ENCODE assay signal across 13 cellular contexts in the genomic region with DNA sequence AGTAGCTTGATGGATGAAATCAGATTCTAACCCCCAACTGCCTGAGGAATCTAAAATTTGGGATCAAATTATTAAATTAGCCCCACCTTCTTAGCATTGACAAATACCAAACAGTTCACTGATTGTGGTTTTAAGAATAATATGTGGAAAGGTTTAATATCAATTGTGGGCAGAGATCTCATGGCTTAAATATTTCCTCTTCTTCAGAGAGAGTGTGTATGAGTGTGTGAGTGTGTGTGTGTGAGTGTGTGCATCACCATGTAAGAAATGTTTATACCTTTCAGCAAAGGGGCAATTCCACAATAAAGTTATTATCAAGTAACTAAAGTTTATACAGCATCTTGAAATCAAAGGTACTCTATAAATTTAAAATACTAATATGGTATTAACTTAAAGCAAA. TPM values are rescaled to one million over a fixed set of nuclear protein-coding genes. Genes with fewer than 3 reads are reported as not detected.
A peak's percentile ranks its signal among the peaks of the same experiment; 100 is the strongest.
DNase-seq lines count a peak whose midpoint lies in the region; ATAC-seq, FAIRE-seq and TF ChIP-seq lines count a peak whose summit lies in the region.
"Had no signal": no experiment of that assay in that cellular context is flagged by ENCODE, and none has a peak within 500 bp of the region (broad histone marks: within the 10 kb centered on the region; RNA-seq: fewer than 3 reads in every experiment).

No MANE protein-coding gene starts in this region.

- no peaks in the 10 kb centered on the region for H3K36me3 ChIP-seq in naive thymus-derived CD4-positive, alpha-beta T cell (ENCODE audit: control insufficient read depth in 2 of 3, insufficient read depth in 3 of 3, low read length in 3 of 3)
- H3K36me3 ChIP-seq in WERI-Rb-1 = no peaks in the 10 kb centered on the region
- H3K36me3 ChIP-seq in esophagus squamous epithelium = no peaks in the 10 kb centered on the region
- H3K36me3 ChIP-seq: heart right ventricle, stomach had no signal

- no peaks in the 10 kb centered on the region for H3K9me3 ChIP-seq in naive thymus-derived CD4-positive, alpha-beta T cell (ENCODE audit: control insufficient read depth in 2 of 3, low read length in 3 of 3)
- H3K9me3 ChIP-seq in WERI-Rb-1 (ENCODE audit: severe bottlenecking) (peaks cover 4% of the 10 kb centered on the region), esophagus squamous epithelium (no peaks in the 10 kb centered on the region)

- CTCF ChIA-PET in naive thymus-derived CD4-positive, alpha-beta T cell (lab: Charles Lee) = no interaction called here

- ATAC-seq in effector memory CD8-positive, alpha-beta T cell (replicated peaks) = no peak
- ATAC-seq in naive thymus-derived CD4-positive, alpha-beta T cell = no peak
- ATAC-seq: heart right ventricle, mucosa of descending colon had no signal

- H3K27ac Mint-ChIP-seq in effector memory CD8-positive, alpha-beta T cell = peak overlapping the region in 1 of 2 donors; percentile 42
- H3K27ac Mint-ChIP-seq in naive thymus-derived CD4-positive, alpha-beta T cell = peak overlapping the region in 7 of 9 donors; percentile 2 to 96 (median 42)

- in situ Hi-C loops in KBM-7 (cut with MboI; ENCODE audit: low pct_unique_long_range_greater_than_20kb, low sequenced_read_pairs) = no loop called here

- POLR2A ChIA-PET in naive thymus-derived CD4-positive, alpha-beta T cell (lab: Charles Lee) = no interaction called here

- no peak overlapping the region for H3K4me3 ChIP-seq in naive thymus-derived CD4-positive, alpha-beta T cell (ENCODE audit: low read length)
- H3K4me3 ChIP-seq in WERI-Rb-1 (ENCODE audit: low read depth, low read length) = no peak overlapping the region
- H3K4me3 ChIP-seq in esophagus squamous epithelium = no peak overlapping the region
- H3K4me3 ChIP-seq: mucosa of descending colon had no signal

- TF ChIP-seq CTCF in WERI-Rb-1 (IDR thresholded peaks at IDR 0.05; ENCODE audit: low read depth, low read length) (no peak), esophagus squamous epithelium (IDR thresholded peaks at IDR 0.05) (no peak)

- no peak overlapping the region for H3K27ac ChIP-seq in naive thymus-derived CD4-positive, alpha-beta T cell (ENCODE audit: low read depth, low read length)
- H3K27ac ChIP-seq in WERI-Rb-1 = no peak overlapping the region
- H3K27ac ChIP-seq in esophagus squamous epithelium = no peak overlapping the region
- H3K27ac ChIP-seq: heart right ventricle had no signal

- peak overlapping the region; percentile 25 to 96 for H3K4me3 Mint-ChIP-seq in effector memory CD8-positive, alpha-beta T cell
- H3K4me3 Mint-ChIP-seq in naive thymus-derived CD4-positive, alpha-beta T cell = peak overlapping the region in 8 of 10 donors; percentile 6 to 99 (median 29)

- H3K36me3 Mint-ChIP-seq in effector memory CD8-positive, alpha-beta T cell (ENCODE audit: insufficient read depth) = peaks cover 22% of the 10 kb centered on the region
- H3K36me3 Mint-ChIP-seq in naive thymus-derived CD4-positive, alpha-beta T cell = peaks cover 0 to 18% (median 1%) of the 10 kb centered on the region in 5 donors

- TF ChIP-seq POLR2A in esophagus squamous epithelium (IDR thresholded peaks at IDR 0.05) = no peak

- H3K4me1 ChIP-seq in naive thymus-derived CD4-positive, alpha-beta T cell (ENCODE audit: control insufficient read depth in 2 of 2, insufficient read depth in 2 of 2, low read length in 2 of 2) = peaks cover 13 to 18% of the 10 kb centered on the region in 2 donors
- H3K4me1 ChIP-seq in esophagus squamous epithelium = peaks cover 11 to 64% (median 15%) of the 10 kb centered on the region in 3 donors

- H3K27me3 ChIP-seq in naive thymus-derived CD4-positive, alpha-beta T cell (ENCODE audit: control insufficient read depth in 2 of 2, insufficient read depth in 2 of 2, low read length in 2 of 2) = no peaks in the 10 kb centered on the region
- H3K27me3 ChIP-seq in WERI-Rb-1 (ENCODE audit: insufficient read depth, low read depth, severe bottlenecking) (no peaks in the 10 kb centered on the region), esophagus squamous epithelium (no peaks in the 10 kb centered on the region)
- H3K27me3 ChIP-seq: heart right ventricle, stomach had no signal

- no peaks in the 10 kb centered on the region for H3K9me3 Mint-ChIP-seq in effector memory CD8-positive, alpha-beta T cell
- peaks cover 0 to 2% (median 0%) of the 10 kb centered on the region in 11 donors for H3K9me3 Mint-ChIP-seq in naive thymus-derived CD4-positive, alpha-beta T cell

- FAIRE-seq in RCC 7860 (lab: Jason Lieb, UNC) = no peak

- peaks cover 34 to 47% of the 10 kb centered on the region in 2 donors for H3K4me1 Mint-ChIP-seq in effector memory CD8-positive, alpha-beta T cell (ENCODE audit: low read depth in 2 of 2)
- peaks cover 36 to 57% (median 50%) of the 10 kb centered on the region in 7 donors for H3K4me1 Mint-ChIP-seq in naive thymus-derived CD4-positive, alpha-beta T cell

- intact Hi-C loops in naive thymus-derived CD4-positive, alpha-beta T cell (cut with micrococcal nuclease) = no loop called here
- intact Hi-C loops in esophagus squamous epithelium (cut with DNase I) = no loop called here

- DNase-seq in EL (peak; percentile 79), RCC 7860 (ENCODE audit: low spot score) (peak; percentile 39), KBM-7 (no peak), WERI-Rb-1 (no peak), esophagus squamous epithelium (lab: John Stamatoyannopoulos, UW) (no peak)
- DNase-seq in effector memory CD8-positive, alpha-beta T cell = no peak
- DNase-seq in naive thymus-derived CD4-positive, alpha-beta T cell = no peak
- DNase-seq in activated CD4-positive, alpha-beta T cell treated with anti-CD3 and anti-CD28 coated beads, Interleukin-2, amount 50 U/mL, for 1 hour = no peak
- DNase-seq: DMS153, heart right ventricle, mucosa of descending colon, NCI-H526, stomach had no signal

- no peaks in the 10 kb centered on the region for H3K27me3 Mint-ChIP-seq in effector memory CD8-positive, alpha-beta T cell
- no peaks in the 10 kb centered on the region for H3K27me3 Mint-ChIP-seq in naive thymus-derived CD4-positive, alpha-beta T cell

RNA-seq across cellular contexts. Expression of gene SMURF2, which starts 3.2 kb away (rescaled TPM):
- total RNA-seq in naive thymus-derived CD4-positive, alpha-beta T cell = 10 to 100 TPM; 17.0 to 35.7 (median 32.1) TPM
- polyA plus RNA-seq in naive thymus-derived CD4-positive, alpha-beta T cell = 1 to 10 TPM; 8.8 to 9.6 TPM
- 10 to 100 TPM in 2 of 4 donors, 1 to 10 TPM in 2; 7.0 to 22.7 (median 13.0) TPM for total RNA-seq in esophagus squamous epithelium

Comparison
In these comparisons a context has a peak if more than half of its experiments do, and no peak if none do; other contexts are left out.
1. DNase-seq: peak in EL (single experiment) and RCC 7860 (single experiment); none in effector memory CD8-positive, alpha-beta T cell (0 of 3), naive thymus-derived CD4-positive, alpha-beta T cell (0 of 9), KBM-7 (single experiment), WERI-Rb-1 (single experiment), esophagus squamous epithelium (single experiment) and activated CD4-positive, alpha-beta T cell treated with anti-CD3 and anti-CD28 coated beads, Interleukin-2, amount 50 U/mL, for 1 hour (single experiment).